In genomic region chr16:71426069-71426879, GRCh38 we compare ENCODE assay signal across 8 cellular contexts. TPM values are rescaled to one million over a fixed set of nuclear protein-coding genes. Genes with fewer than 3 reads are reported as not detected.
DNase-seq lines count a peak whose midpoint lies in the region; ATAC-seq and TF ChIP-seq lines count a peak whose summit lies in the region.

No MANE protein-coding gene starts in this region.

- H3K4me3 ChIP-seq in CD4-positive, CD25-positive, alpha-beta regulatory T cell (ENCODE audit: low read depth, low read length) = no peak overlapping the region
- H3K4me3 ChIP-seq in iPS-20b (ENCODE audit: low read length) (peak overlapping the region; percentile 75), psoas muscle (no peak overlapping the region)

- no peak for ATAC-seq in CD4-positive, CD25-positive, alpha-beta regulatory T cell (ENCODE audit: low read depth in 2 of 2)
- ATAC-seq in GM19023 (IDR thresholded peaks at IDR 0.05; ENCODE audit: unreplicated experiment) (peak; percentile 53), GM21367 (IDR thresholded peaks at IDR 0.05; ENCODE audit: unreplicated experiment) (no peak), psoas muscle (no peak)

- peaks cover 42% of the 10 kb centered on the region for H3K27me3 Mint-ChIP-seq in CD4-positive, CD25-positive, alpha-beta regulatory T cell

- intact Hi-C loops in psoas muscle (cut with DNase I) = no loop called here

- no peaks in the 10 kb centered on the region for H3K9me3 ChIP-seq in CD4-positive, CD25-positive, alpha-beta regulatory T cell (ENCODE audit: control insufficient read depth in 2 of 2, low read length in 2 of 2)
- H3K9me3 ChIP-seq in iPS-20b (ENCODE audit: insufficient read depth, low read depth, low read length) = no peaks in the 10 kb centered on the region; the same call in 1 of the 2 replicates
- H3K9me3 ChIP-seq in psoas muscle = no peaks in the 10 kb centered on the region

- peak overlapping the region in 1 of 3 donors; percentile 74 for H3K27ac Mint-ChIP-seq in CD4-positive, CD25-positive, alpha-beta regulatory T cell

- DNase-seq in CD4-positive, CD25-positive, alpha-beta regulatory T cell = peak; percentile 8 to 20 (median 9)
- DNase-seq in LHCN-M2 (ENCODE audit: low read depth) (peak; percentile 75), psoas muscle (no peak)
- DNase-seq in activated T-cell treated with anti-CD3 and anti-CD28 coated beads, Interleukin-2, amount 50 U/mL, for 48 hours = peak; percentile 73 to 77
- peak; percentile 13 to 41 for DNase-seq in stimulated activated CD4-positive, alpha-beta T cell treated with anti-CD3 and anti-CD28 coated beads, Interleukin-4, amount 100 ng/mL, for 48 hours (ENCODE audit: low read depth in 2 of 2)

- TF ChIP-seq CTCF in psoas muscle (IDR thresholded peaks at IDR 0.05) = no peak

- H3K27me3 ChIP-seq in CD4-positive, CD25-positive, alpha-beta regulatory T cell (ENCODE audit: control insufficient read depth, insufficient read depth, low read length) = peaks cover 11% of the 10 kb centered on the region
- peaks cover 53% of the 10 kb centered on the region for H3K27me3 ChIP-seq in iPS-20b (ENCODE audit: insufficient read depth, low read length)
- peaks cover 0 to 32% (median 15%) of the 10 kb centered on the region in 3 donors for H3K27me3 ChIP-seq in psoas muscle (ENCODE audit: insufficient read depth in 3 of 3, low read length in 2 of 3)

- no peaks in the 10 kb centered on the region for H3K36me3 ChIP-seq in CD4-positive, CD25-positive, alpha-beta regulatory T cell (ENCODE audit: control insufficient read depth, insufficient read depth, low read length)
- no peaks in the 10 kb centered on the region for H3K36me3 ChIP-seq in iPS-20b (ENCODE audit: insufficient read depth, low read depth, low read length)
- no peaks in the 10 kb centered on the region for H3K36me3 ChIP-seq in psoas muscle (ENCODE audit: insufficient read depth in 1 of 2, low read depth in 1 of 2)

- H3K4me1 Mint-ChIP-seq in CD4-positive, CD25-positive, alpha-beta regulatory T cell = peaks cover 0 to 19% (median 5%) of the 10 kb centered on the region in 4 donors

- 1 to 2% (median 2%) methylated on average over 41 to 48 of the region's 48 CpGs for WGBS in psoas muscle, 3 donors

- H3K9ac ChIP-seq in iPS-20b (ENCODE audit: low read depth, low read length) = no peak overlapping the region; the same call in 1 of the 2 replicates

- H3K9me3 Mint-ChIP-seq in CD4-positive, CD25-positive, alpha-beta regulatory T cell = peaks cover 0 to 6% (median 0%) of the 10 kb centered on the region in 7 donors

- no peaks in the 10 kb centered on the region for H3K36me3 Mint-ChIP-seq in CD4-positive, CD25-positive, alpha-beta regulatory T cell

- H3K4me3 Mint-ChIP-seq in CD4-positive, CD25-positive, alpha-beta regulatory T cell = peak overlapping the region in 2 of 4 donors; percentile 27 to 84

- no peak overlapping the region for H3K27ac ChIP-seq in CD4-positive, CD25-positive, alpha-beta regulatory T cell (ENCODE audit: insufficient read depth, low read length, poor library complexity, severe bottlenecking)
- H3K27ac ChIP-seq in iPS-20b (ENCODE audit: low read length) (no peak overlapping the region), psoas muscle (no peak overlapping the region)

- no peaks in the 10 kb centered on the region for H3K4me1 ChIP-seq in CD4-positive, CD25-positive, alpha-beta regulatory T cell (ENCODE audit: control insufficient read depth, insufficient read depth, low read length, poor library complexity, severe bottlenecking)
- no peaks in the 10 kb centered on the region for H3K4me1 ChIP-seq in iPS-20b (ENCODE audit: insufficient read depth, low read length)
- no peaks in the 10 kb centered on the region for H3K4me1 ChIP-seq in psoas muscle

RNA-seq across cellular contexts. Expression of gene TLE7, which starts 15.6 kb away (rescaled TPM):
- not detected for total RNA-seq in CD4-positive, CD25-positive, alpha-beta regulatory T cell
- polyA plus RNA-seq in CD4-positive, CD25-positive, alpha-beta regulatory T cell = not detected
- total RNA-seq in LHCN-M2 (2014; rRNA removed) (not detected in 2 replicates), psoas muscle (not detected)
- not detected for polyA plus RNA-seq in LHCN-M2 (2012)
- polyA plus RNA-seq in psoas muscle = not detected

RNA-seq across cellular contexts. Expression of gene ZNF23, which starts 35.8 kb away (rescaled TPM):
- 5.3 TPM for total RNA-seq in CD4-positive, CD25-positive, alpha-beta regulatory T cell
- polyA plus RNA-seq in CD4-positive, CD25-positive, alpha-beta regulatory T cell = 1 to 10 TPM; 4.0 to 6.2 (median 5.8) TPM
- total RNA-seq in LHCN-M2 (2014; rRNA removed) = 11.7 and 12.1 TPM in 2 replicates
- 6.8 TPM for polyA plus RNA-seq in LHCN-M2 (2012)
- total RNA-seq in psoas muscle = 1 to 10 TPM; 3.8 to 7.2 (median 5.4) TPM
- 1 to 10 TPM; 4.8 to 9.3 (median 6.1) TPM for polyA plus RNA-seq in psoas muscle

Comparison
In these comparisons a context has a peak if more than half of its experiments do, and no peak if none do; other contexts are left out.
1. DNase-seq: peak in CD4-positive, CD25-positive, alpha-beta regulatory T cell (3 of 3), LHCN-M2 (single experiment), activated T-cell treated with anti-CD3 and anti-CD28 coated beads, Interleukin-2, amount 50 U/mL, for 48 hours (2 of 2) and stimulated activated CD4-positive, alpha-beta T cell treated with anti-CD3 and anti-CD28 coated beads, Interleukin-4, amount 100 ng/mL, for 48 hours (2 of 2); none in psoas muscle (0 of 2).